8 cellular contexts compared by ENCODE assay signal in genomic region chr10:5413012-5413938, GRCh38. TPM values are rescaled to one million over a fixed set of nuclear protein-coding genes. Genes with fewer than 3 reads are reported as not detected.
A peak's percentile ranks its signal among the peaks of the same experiment; 100 is the strongest.
DNase-seq lines count a peak whose midpoint lies in the region; ATAC-seq and TF ChIP-seq lines count a peak whose summit lies in the region.

No MANE protein-coding gene starts in this region.

- H3K27ac ChIP-seq in GM23248 (peak overlapping the region; percentile 58), prostate gland (peak overlapping the region in 1 of 2 donors; percentile 72)

- H3K9me3 ChIP-seq in GM23248 (ENCODE audit: low read depth) (no peaks in the 10 kb centered on the region), prostate gland (no peaks in the 10 kb centered on the region)

- H3K36me3 ChIP-seq in GM23248 (ENCODE audit: low read depth) (no peaks in the 10 kb centered on the region), prostate gland (no peaks in the 10 kb centered on the region)

- DNase-seq in CD1c-positive myeloid dendritic cell (ENCODE audit: extremely low spot score) (peak; percentile 21), GM23248 (peak; percentile 77), glutamatergic neuron (peak; percentile 43), prostate gland (ENCODE audit: low spot score) (no peak), NCI-H510A treated with DMSO at 0.1 percent for 48 hours (lab: John Stamatoyannopoulos, UW) (no peak)

- H3K27me3 ChIP-seq in GM23248 (replicated peaks; ENCODE audit: insufficient read depth), result no peaks in the 10 kb centered on the region
- no peaks in the 10 kb centered on the region for H3K27me3 ChIP-seq in prostate gland (replicated peaks; ENCODE audit: insufficient read depth)

- peak overlapping the region; percentile 78 for H3K4me3 ChIP-seq in GM23248
- peak overlapping the region; percentile 70 for H3K4me3 ChIP-seq in prostate gland

- H2AFZ ChIP-seq in GM23248, result peak overlapping the region; percentile 81

- no peak for TF ChIP-seq POLR2A in prostate gland (IDR thresholded peaks at IDR 0.05)

- no peaks in the 10 kb centered on the region for H3K9me2 ChIP-seq in GM23248 (ENCODE audit: insufficient read depth)

- H3K4me1 ChIP-seq in GM23248 (ENCODE audit: insufficient read depth) (peaks cover 9% of the 10 kb centered on the region; the same call in 1 of the 2 replicates), prostate gland (replicated peaks) (no peaks in the 10 kb centered on the region)

- no peaks in the 10 kb centered on the region for H4K20me1 ChIP-seq in GM23248 (ENCODE audit: insufficient read depth)

- in situ Hi-C loops in GM23248 (cut with MboI), result no loop called here

- intact Hi-C loops in prostate gland (cut with DNase I), result no loop called here

- H3K4me3 Mint-ChIP-seq in glutamatergic neuron (ENCODE audit: unreplicated experiment), result no peak overlapping the region

- peaks cover 16% of the 10 kb centered on the region for H3K4me1 Mint-ChIP-seq in glutamatergic neuron (ENCODE audit: low read depth, unreplicated experiment)

- H3K9me3 Mint-ChIP-seq in glutamatergic neuron (ENCODE audit: unreplicated experiment), result peaks cover 13% of the 10 kb centered on the region

- peaks cover 8% of the 10 kb centered on the region for H3K27me3 Mint-ChIP-seq in glutamatergic neuron (ENCODE audit: unreplicated experiment)

- TF ChIP-seq CTCF in glutamatergic neuron (IDR thresholded peaks at IDR 0.05; ENCODE audit: partially characterized antibody, unreplicated experiment), result no peak
- no peak for TF ChIP-seq CTCF in prostate gland (IDR thresholded peaks at IDR 0.05)

- ATAC-seq in SK-N-SH treated with all-trans-retinoic acid at 6 μM for 48 hours, result peak; percentile 74
- no peak for ATAC-seq in GM19452 (IDR thresholded peaks at IDR 0.05; ENCODE audit: unreplicated experiment)
- ATAC-seq in HG03442 (IDR thresholded peaks at IDR 0.05; ENCODE audit: unreplicated experiment), result no peak

- peaks cover 51% of the 10 kb centered on the region for H3K79me2 ChIP-seq in GM23248 (ENCODE audit: insufficient read depth)

- H3K4me2 ChIP-seq in GM23248 (ENCODE audit: unreplicated experiment), result peak overlapping the region; percentile 98

- no peak overlapping the region for H3K27ac Mint-ChIP-seq in glutamatergic neuron (ENCODE audit: unreplicated experiment)

- H3F3A ChIP-seq in GM23248 (ENCODE audit: insufficient read depth), result peaks cover 9% of the 10 kb centered on the region; the same call in 1 of the 2 replicates

- peaks cover 4% of the 10 kb centered on the region for H3K36me3 Mint-ChIP-seq in glutamatergic neuron (ENCODE audit: unreplicated experiment)

- WGBS in GM23248 (ENCODE audit: low coverage in 1 of 2, low lambda C conversion rate in 2 of 2, missing lambda C conversion rate in 2 of 2), 2 experiments, result 9 to 10% methylated on average over 14 to 20 of the region's 20 CpGs
- WGBS in prostate gland, result 25% methylated on average over 20 of the region's 20 CpGs

- peak overlapping the region; percentile 86 for H3K9ac ChIP-seq in GM23248

TF ChIP-seq in SK-N-SH treated with all-trans-retinoic acid at 6 μM for 48 hours, 23 proteins besides CTCF, POLR2A, EP300 and RAD21:
- TF ChIP-seq OSR1 (CRISPR knock-in tag; IDR thresholded peaks at IDR 0.05) (no peak), GLIS3 (CRISPR knock-in tag; IDR thresholded peaks at IDR 0.05) (no peak), ZNF8 (CRISPR knock-in tag; IDR thresholded peaks at IDR 0.05) (no peak), CSRNP3 (CRISPR knock-in tag; IDR thresholded peaks at IDR 0.05) (no peak), CSDC2 (CRISPR knock-in tag; IDR thresholded peaks at IDR 0.05) (no peak), TCF4 (CRISPR knock-in tag; IDR thresholded peaks at IDR 0.05; ENCODE audit: borderline replicate concordance) (no peak), ZFP3 (CRISPR knock-in tag; IDR thresholded peaks at IDR 0.05) (no peak), PPARA (CRISPR knock-in tag; IDR thresholded peaks at IDR 0.05; ENCODE audit: borderline replicate concordance) (no peak), ZNF565 (CRISPR knock-in tag; conservative IDR thresholded peaks at IDR 0.05; ENCODE audit: low read depth) (no peak), POU6F1 (CRISPR knock-in tag; IDR thresholded peaks at IDR 0.05; ENCODE audit: borderline replicate concordance, low read depth) (no peak), CREB5 (CRISPR knock-in tag; IDR thresholded peaks at IDR 0.05; ENCODE audit: low read depth) (no peak), ISL1 (CRISPR knock-in tag; IDR thresholded peaks at IDR 0.05) (no peak), BACH2 (CRISPR knock-in tag; IDR thresholded peaks at IDR 0.05; ENCODE audit: borderline replicate concordance) (no peak)

RNA-seq across cellular contexts. Expression of gene NET1, which starts 0.9 kb away (rescaled TPM):
- 40.2 and 42.9 TPM in 2 replicates for total RNA-seq in GM23248 (2014; rRNA removed; shearing (Covaris generic))
- polyA plus RNA-seq in GM23248 (2016; fragmentation: Nextera tagmentation; extraction: Ambion mirVana), result 36.5 and 36.7 TPM in 2 replicates
- total RNA-seq in glutamatergic neuron (ENCODE audit: unreplicated experiment), result 63.8 TPM
- 10 to 100 TPM; 55.6 to 77.6 TPM for total RNA-seq in prostate gland

RNA-seq across cellular contexts. Expression of gene TUBAL3, which starts 8.6 kb away (rescaled TPM):
- total RNA-seq in GM23248 (2014; rRNA removed; shearing (Covaris generic)), result not detected in 2 replicates
- not detected in 2 replicates for polyA plus RNA-seq in GM23248 (2016; fragmentation: Nextera tagmentation; extraction: Ambion mirVana)
- total RNA-seq in glutamatergic neuron (ENCODE audit: unreplicated experiment) (not detected), prostate gland (1 to 10 TPM in 1 of 2 donors, not detected in 1; 1.1 TPM)

RNA-seq across cellular contexts. Expression of gene UCN3, which starts 48.5 kb away (rescaled TPM):
- total RNA-seq in GM23248 (2014; rRNA removed; shearing (Covaris generic)), result not detected in 2 replicates
- polyA plus RNA-seq in GM23248 (2016; fragmentation: Nextera tagmentation; extraction: Ambion mirVana), result not detected in 2 replicates
- total RNA-seq in glutamatergic neuron (ENCODE audit: unreplicated experiment) (not detected), prostate gland (not detected)

Comparison
In these comparisons a context has a peak if more than half of its experiments do, and no peak if none do; other contexts are left out.
1. DNase-seq: peak in CD1c-positive myeloid dendritic cell (single experiment), GM23248 (single experiment) and glutamatergic neuron (single experiment); none in prostate gland (single experiment) and NCI-H510A treated with DMSO at 0.1 percent for 48 hours (single experiment).